ENCODE assay signal across 24 cellular contexts in the genomic region with DNA sequence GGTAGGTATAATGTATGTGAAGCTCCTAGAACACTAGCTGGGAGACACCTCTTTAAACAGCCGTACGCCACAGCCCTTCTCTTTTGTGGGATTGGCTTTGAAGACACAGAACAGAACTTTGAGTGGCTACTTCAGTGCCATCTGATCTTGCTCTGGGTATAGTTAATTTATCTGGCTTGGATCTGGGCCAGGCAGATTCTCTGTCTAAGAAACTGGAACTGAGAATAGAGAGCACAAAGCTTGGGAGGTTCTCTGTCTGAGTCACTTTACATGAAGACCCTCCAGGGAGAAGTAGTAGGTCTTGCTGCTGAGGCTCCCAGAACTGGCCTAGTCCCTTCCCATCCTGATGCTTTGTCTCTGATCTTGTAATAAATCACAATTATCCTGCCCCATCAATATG.
"Had no signal": no experiment of that assay in that cellular context is flagged by ENCODE, and none has a peak within 500 bp of the region (broad histone marks: within the 10 kb centered on the region; RNA-seq: fewer than 3 reads in every experiment).

No MANE protein-coding gene starts in this region.

- H3K27ac ChIP-seq: body of pancreas, breast epithelium, PC-9, SK-N-MC had no signal

- H3K4me3 ChIP-seq: body of pancreas, breast epithelium, MG63, PC-9, SJCRH30, SK-N-MC had no signal

- H3K27me3 ChIP-seq: body of pancreas, breast epithelium, MG63, SJCRH30 had no signal

- DNase-seq: activated CD4-positive, alpha-beta T cell treated with anti-CD3 and anti-CD28 coated beads, Interleukin-2, amount 10 ng/mL, durations not matched to agents 24 days and 14 days; activated CD4-positive, alpha-beta T cell treated with anti-CD3 and anti-CD28 coated beads, Interleukin-2, amount 50 U/mL, for 4 hours; activated CD8-positive, alpha-beta T cell treated with anti-CD3 and anti-CD28 coated beads for 36 hours; activated gamma-delta T cell; activated naive CD4-positive, alpha-beta T cell treated with Interleukin-2 at 50 U/mL for 16 hours; activated naive CD8-positive, alpha-beta T cell treated with anti-CD3 and anti-CD28 coated beads, Interleukin-2, amount 10 ng/mL, durations not matched to agents 7 days and 5 days; activated T-cell treated with anti-CD3 and anti-CD28 coated beads, Interleukin-2, amount 50 U/mL, for 24 hours; body of pancreas; cerebellar nuclear complex; Kasumi-1; KBM-7; MG63; NCI-H1092 treated with DMSO at 0.1 percent for 48 hours; NCI-H146; NCI-H1930; NCI-H2081 treated with DMSO at 0.1 percent for 48 hours; NCI-H2171; NCI-H446 treated with DMSO at 0.1 percent for 48 hours; NK-92 treated with Interleukin-12 subunit alpha and Interleukin-12 subunit beta, amount 100 ng/mL, for 24 hours; PC-9; SHP77 had no signal

- H3K4me1 ChIP-seq: body of pancreas, breast epithelium had no signal

- H3K36me3 ChIP-seq: breast epithelium, MG63, SJCRH30 had no signal

- H3K4me2 ChIP-seq: PC-9 had no signal

- H2AFZ ChIP-seq: PC-9 had no signal

- H3K9me3 ChIP-seq: body of pancreas, breast epithelium, MG63 had no signal
